ENCODE assay signal across 1 cellular context in the genomic region with DNA sequence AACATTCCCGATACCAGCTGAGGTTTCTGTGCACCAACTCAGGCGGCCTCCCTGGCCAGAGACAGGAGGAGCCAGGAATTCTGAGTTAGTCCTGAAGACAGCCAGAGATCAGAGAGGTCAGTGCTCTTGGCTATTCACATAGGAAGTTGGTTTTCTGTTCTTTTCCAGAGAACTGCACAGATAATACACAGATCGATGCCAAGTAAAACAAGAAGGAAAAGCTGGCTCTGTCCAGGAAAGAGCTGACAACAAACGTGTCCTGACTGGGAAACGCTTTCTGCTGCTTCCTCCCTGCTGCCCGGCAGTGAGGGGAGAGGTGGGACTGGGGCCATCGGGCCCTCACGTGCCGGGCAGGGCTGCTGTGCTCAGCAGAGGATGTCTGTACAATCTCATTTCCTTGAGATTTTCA.
TF ChIP-seq lines count a peak whose summit lies in the region.

No MANE protein-coding gene starts in this region.

TF ChIP-seq in SK-N-SH treated with all-trans-retinoic acid at 6 μM for 48 hours, 23 proteins besides CTCF, POLR2A, EP300 and RAD21 (continued from another document):
- TF ChIP-seq ZNF70 (CRISPR knock-in tag; IDR thresholded peaks at IDR 0.05) (no peak), RARB (CRISPR knock-in tag; IDR thresholded peaks at IDR 0.05) (no peak), SNAI2 (CRISPR knock-in tag; IDR thresholded peaks at IDR 0.05) (no peak), GLIS3 (CRISPR knock-in tag; IDR thresholded peaks at IDR 0.05) (no peak), BACH2 (CRISPR knock-in tag; IDR thresholded peaks at IDR 0.05; ENCODE audit: borderline replicate concordance) (no peak), ZFP30 (CRISPR knock-in tag; IDR thresholded peaks at IDR 0.05) (no peak)
